1 cellular context compared by ENCODE assay signal in the genomic region with DNA sequence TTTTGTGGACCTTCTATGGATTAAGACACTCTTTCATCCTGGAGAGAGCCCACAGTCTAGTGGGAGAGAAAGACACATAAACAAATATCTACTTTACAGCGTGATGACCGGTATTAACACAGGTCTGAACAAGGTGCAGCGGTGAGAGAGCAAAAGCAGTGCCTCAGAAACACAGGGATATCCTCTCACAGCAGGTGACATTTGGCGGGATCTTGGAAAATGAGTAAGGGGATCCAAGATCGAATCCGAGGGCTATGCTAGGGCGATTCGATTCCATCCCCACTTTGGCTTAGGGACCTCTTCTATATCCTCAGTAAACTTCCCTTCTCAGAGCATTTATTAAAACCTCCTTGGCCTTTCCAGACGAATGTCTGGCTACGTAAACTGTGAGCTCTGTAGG.
TF ChIP-seq lines count a peak whose summit lies in the region.

No MANE protein-coding gene starts in this region.

TF ChIP-seq in A549, 52 proteins besides CTCF, POLR2A, EP300 and RAD21:
- TF ChIP-seq JUNB (IDR thresholded peaks at IDR 0.05) (no peak), SMC3 (IDR thresholded peaks at IDR 0.05) (no peak), ESRRA (IDR thresholded peaks at IDR 0.05; ENCODE audit: borderline replicate concordance, low read length) (no peak), JUN (IDR thresholded peaks at IDR 0.05) (no peak), ZC3H11A (IDR thresholded peaks at IDR 0.05) (no peak), MAFK (IDR thresholded peaks at IDR 0.05; ENCODE audit: partially characterized antibody) (no peak), POLR2AphosphoS2 (conservative IDR thresholded peaks at IDR 0.05; ENCODE audit: low read length) (no peak), ZNF302 (CRISPR knock-in tag; IDR thresholded peaks at IDR 0.05) (no peak), RFX5 (IDR thresholded peaks at IDR 0.05) (no peak), FOSB (CRISPR knock-in tag; IDR thresholded peaks at IDR 0.05) (no peak)
- TF ChIP-seq, protein P1, sequence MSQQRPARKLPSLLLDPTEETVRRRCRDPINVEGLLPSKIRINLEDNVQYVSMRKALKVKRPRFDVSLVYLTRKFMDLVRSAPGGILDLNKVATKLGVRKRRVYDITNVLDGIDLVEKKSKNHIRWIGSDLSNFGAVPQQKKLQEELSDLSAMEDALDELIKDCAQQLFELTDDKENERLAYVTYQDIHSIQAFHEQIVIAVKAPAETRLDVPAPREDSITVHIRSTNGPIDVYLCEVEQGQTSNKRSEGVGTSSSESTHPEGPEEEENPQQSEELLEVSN (IDR thresholded peaks at IDR 0.05; ENCODE audit: borderline replicate concordance, low read depth), result no peak
- TF ChIP-seq, protein P2, sequence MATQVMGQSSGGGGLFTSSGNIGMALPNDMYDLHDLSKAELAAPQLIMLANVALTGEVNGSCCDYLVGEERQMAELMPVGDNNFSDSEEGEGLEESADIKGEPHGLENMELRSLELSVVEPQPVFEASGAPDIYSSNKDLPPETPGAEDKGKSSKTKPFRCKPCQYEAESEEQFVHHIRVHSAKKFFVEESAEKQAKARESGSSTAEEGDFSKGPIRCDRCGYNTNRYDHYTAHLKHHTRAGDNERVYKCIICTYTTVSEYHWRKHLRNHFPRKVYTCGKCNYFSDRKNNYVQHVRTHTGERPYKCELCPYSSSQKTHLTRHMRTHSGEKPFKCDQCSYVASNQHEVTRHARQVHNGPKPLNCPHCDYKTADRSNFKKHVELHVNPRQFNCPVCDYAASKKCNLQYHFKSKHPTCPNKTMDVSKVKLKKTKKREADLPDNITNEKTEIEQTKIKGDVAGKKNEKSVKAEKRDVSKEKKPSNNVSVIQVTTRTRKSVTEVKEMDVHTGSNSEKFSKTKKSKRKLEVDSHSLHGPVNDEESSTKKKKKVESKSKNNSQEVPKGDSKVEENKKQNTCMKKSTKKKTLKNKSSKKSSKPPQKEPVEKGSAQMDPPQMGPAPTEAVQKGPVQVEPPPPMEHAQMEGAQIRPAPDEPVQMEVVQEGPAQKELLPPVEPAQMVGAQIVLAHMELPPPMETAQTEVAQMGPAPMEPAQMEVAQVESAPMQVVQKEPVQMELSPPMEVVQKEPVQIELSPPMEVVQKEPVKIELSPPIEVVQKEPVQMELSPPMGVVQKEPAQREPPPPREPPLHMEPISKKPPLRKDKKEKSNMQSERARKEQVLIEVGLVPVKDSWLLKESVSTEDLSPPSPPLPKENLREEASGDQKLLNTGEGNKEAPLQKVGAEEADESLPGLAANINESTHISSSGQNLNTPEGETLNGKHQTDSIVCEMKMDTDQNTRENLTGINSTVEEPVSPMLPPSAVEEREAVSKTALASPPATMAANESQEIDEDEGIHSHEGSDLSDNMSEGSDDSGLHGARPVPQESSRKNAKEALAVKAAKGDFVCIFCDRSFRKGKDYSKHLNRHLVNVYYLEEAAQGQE (IDR thresholded peaks at IDR 0.05), result no peak
- TF ChIP-seq, protein P3, sequence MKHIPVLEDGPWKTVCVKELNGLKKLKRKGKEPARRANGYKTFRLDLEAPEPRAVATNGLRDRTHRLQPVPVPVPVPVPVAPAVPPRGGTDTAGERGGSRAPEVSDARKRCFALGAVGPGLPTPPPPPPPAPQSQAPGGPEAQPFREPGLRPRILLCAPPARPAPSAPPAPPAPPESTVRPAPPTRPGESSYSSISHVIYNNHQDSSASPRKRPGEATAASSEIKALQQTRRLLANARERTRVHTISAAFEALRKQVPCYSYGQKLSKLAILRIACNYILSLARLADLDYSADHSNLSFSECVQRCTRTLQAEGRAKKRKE (CRISPR knock-in tag; IDR thresholded peaks at IDR 0.05; ENCODE audit: low read depth), result no peak
- TF ChIP-seq, protein P4, sequence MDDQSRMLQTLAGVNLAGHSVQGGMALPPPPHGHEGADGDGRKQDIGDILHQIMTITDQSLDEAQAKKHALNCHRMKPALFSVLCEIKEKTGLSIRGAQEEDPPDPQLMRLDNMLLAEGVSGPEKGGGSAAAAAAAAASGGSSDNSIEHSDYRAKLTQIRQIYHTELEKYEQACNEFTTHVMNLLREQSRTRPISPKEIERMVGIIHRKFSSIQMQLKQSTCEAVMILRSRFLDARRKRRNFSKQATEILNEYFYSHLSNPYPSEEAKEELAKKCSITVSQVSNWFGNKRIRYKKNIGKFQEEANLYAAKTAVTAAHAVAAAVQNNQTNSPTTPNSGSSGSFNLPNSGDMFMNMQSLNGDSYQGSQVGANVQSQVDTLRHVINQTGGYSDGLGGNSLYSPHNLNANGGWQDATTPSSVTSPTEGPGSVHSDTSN (IDR thresholded peaks at IDR 0.05), result no peak
